39 cellular contexts compared by ENCODE assay signal in genomic region chr16:60438894-60439293, GRCh38.
"Had no signal": no experiment of that assay in that cellular context is flagged by ENCODE, and none has a peak within 500 bp of the region (broad histone marks: within the 10 kb centered on the region; RNA-seq: fewer than 3 reads in every experiment).

No MANE protein-coding gene starts in this region.

- H3K27ac Mint-ChIP-seq: activated naive CD4-positive, alpha-beta T cell treated with anti-CD3 and anti-CD28 coated beads for 36 hours; activated naive CD4-positive, alpha-beta T cell treated with anti-CD3 and anti-CD28 coated beads, Interleukin-2, amount 10 ng/mL, durations not matched to agents 7 days and 5 days; activated naive CD4-positive, alpha-beta T cell treated with anti-CD3 and anti-CD28 coated beads, Interleukin-2, amount 50 U/mL, for 24 hours; activated naive CD4-positive, alpha-beta T cell treated with anti-CD3 and anti-CD28 coated beads, Interleukin-2, amount 50 U/mL, for 72 hours; activated naive CD8-positive, alpha-beta T cell; activated naive CD8-positive, alpha-beta T cell treated with anti-CD3 and anti-CD28 coated beads for 36 hours; activated naive CD8-positive, alpha-beta T cell treated with anti-CD3 and anti-CD28 coated beads, Interleukin-2, amount 10 ng/mL, durations not matched to agents 7 days and 5 days; activated naive CD8-positive, alpha-beta T cell treated with anti-CD3 and anti-CD28 coated beads, Interleukin-2, amount 50 U/mL, for 24 hours; activated T-cell treated with anti-CD3 and anti-CD28 coated beads, Interleukin-2, amount 50 U/mL, for 24 hours; activated T-cell treated with anti-CD3 and anti-CD28 coated beads, Interleukin-2, amount 50 U/mL, for 72 hours; activated T-helper 1 cell treated with anti-CD3 and anti-CD28 coated beads, Interleukin-12 subunit alpha, Interleukin-12 subunit beta, Interleukin-2, Interleukin-4 antibody, amounts not matched to agents 30 ng/mL and 10 ng/mL and 1 ng/mL, durations not matched to agents 14 hours and 24 hours and 36 hours; activated T-helper 17 cell treated with anti-CD3 and anti-CD28 coated beads, Interleukin-2, amount 50 U/mL, for 72 hours; activated T-helper 2 cell treated with anti-CD3 and anti-CD28 coated beads, Interferon-gamma antibody, Interleukin-2, Interleukin-4, amounts not matched to agents 10 μg/mL and 5 μg/mL and 100 μg/mL, durations not matched to agents 14 hours and 24 hours and 36 hours; brain had no signal

- H3K9me3 Mint-ChIP-seq: activated naive CD4-positive, alpha-beta T cell treated with anti-CD3 and anti-CD28 coated beads for 36 hours; activated naive CD8-positive, alpha-beta T cell treated with anti-CD3 and anti-CD28 coated beads for 36 hours; activated T-helper 1 cell treated with anti-CD3 and anti-CD28 coated beads, Interleukin-12 subunit alpha, Interleukin-12 subunit beta, Interleukin-2, Interleukin-4 antibody, amounts not matched to agents 30 ng/mL and 10 ng/mL and 1 ng/mL, durations not matched to agents 14 hours and 24 hours and 36 hours; brain had no signal

- DNase-seq: activated effector memory CD4-positive, alpha-beta T cell treated with anti-CD3 and anti-CD28 coated beads, Interleukin-2, amount 50 U/mL, for 16 hours; activated effector memory CD4-positive, alpha-beta T cell treated with Interleukin-2 at 50 U/mL for 16 hours; activated gamma-delta T cell; activated gamma-delta T cell treated with Interleukin-2 at 50 U/mL for 16 hours; activated naive CD4-positive, alpha-beta T cell; activated naive CD4-positive, alpha-beta T cell treated with anti-CD3 and anti-CD28 coated beads for 36 hours; activated naive CD4-positive, alpha-beta T cell treated with anti-CD3 and anti-CD28 coated beads, Interleukin-2, amount 10 ng/mL, durations not matched to agents 7 days and 5 days; activated naive CD4-positive, alpha-beta T cell treated with anti-CD3 and anti-CD28 coated beads, Interleukin-2, amount 50 U/mL, for 16 hours; activated naive CD4-positive, alpha-beta T cell treated with Interleukin-2 at 50 U/mL for 16 hours; activated naive CD8-positive, alpha-beta T cell treated with anti-CD3 and anti-CD28 coated beads for 36 hours; activated naive CD8-positive, alpha-beta T cell treated with anti-CD3 and anti-CD28 coated beads, Interleukin-2, amount 10 ng/mL, durations not matched to agents 7 days and 5 days; activated naive CD8-positive, alpha-beta T cell treated with anti-CD3 and anti-CD28 coated beads, Interleukin-2, amount 50 U/mL, for 24 hours; activated T-cell treated with anti-CD3 and anti-CD28 coated beads, Interleukin-2, amount 50 U/mL, for 24 hours; activated T-cell treated with anti-CD3 and anti-CD28 coated beads, Interleukin-2, amount 50 U/mL, for 4 hours; activated T-cell treated with anti-CD3 and anti-CD28 coated beads, Interleukin-2, amount 50 U/mL, for 48 hours; activated T-cell treated with anti-CD3 and anti-CD28 coated beads, Interleukin-2, amount 50 U/mL, for 72 hours; adrenal gland; amniotic stem cell; amygdala; anterior cingulate cortex; aorta; body of pancreas; brain microvascular endothelial cell; caudate nucleus; central memory CD4-positive, alpha-beta T cell; cerebellar nuclear complex had no signal

- H3K4me3 Mint-ChIP-seq: activated naive CD4-positive, alpha-beta T cell treated with anti-CD3 and anti-CD28 coated beads for 36 hours; activated naive CD4-positive, alpha-beta T cell treated with anti-CD3 and anti-CD28 coated beads, Interleukin-2, amount 10 ng/mL, durations not matched to agents 7 days and 5 days; activated naive CD4-positive, alpha-beta T cell treated with anti-CD3 and anti-CD28 coated beads, Interleukin-2, amount 50 U/mL, for 24 hours; activated naive CD8-positive, alpha-beta T cell; activated naive CD8-positive, alpha-beta T cell treated with anti-CD3 and anti-CD28 coated beads for 36 hours; activated naive CD8-positive, alpha-beta T cell treated with anti-CD3 and anti-CD28 coated beads, Interleukin-2, amount 10 ng/mL, durations not matched to agents 7 days and 5 days; activated naive CD8-positive, alpha-beta T cell treated with anti-CD3 and anti-CD28 coated beads, Interleukin-2, amount 50 U/mL, for 24 hours; activated T-cell treated with anti-CD3 and anti-CD28 coated beads, Interleukin-2, amount 50 U/mL, for 24 hours; activated T-cell treated with anti-CD3 and anti-CD28 coated beads, Interleukin-2, amount 50 U/mL, for 4 hours; activated T-cell treated with anti-CD3 and anti-CD28 coated beads, Interleukin-2, amount 50 U/mL, for 72 hours; activated T-helper 1 cell treated with anti-CD3 and anti-CD28 coated beads, Interleukin-12 subunit alpha, Interleukin-12 subunit beta, Interleukin-2, Interleukin-4 antibody, amounts not matched to agents 30 ng/mL and 10 ng/mL and 1 ng/mL, durations not matched to agents 14 hours and 24 hours and 36 hours; activated T-helper 17 cell treated with anti-CD3 and anti-CD28 coated beads, Interleukin-2, amount 50 U/mL, for 72 hours; brain; central memory CD8-positive, alpha-beta T cell had no signal

- H3K27me3 Mint-ChIP-seq: activated naive CD4-positive, alpha-beta T cell treated with anti-CD3 and anti-CD28 coated beads, Interleukin-2, amount 10 ng/mL, durations not matched to agents 7 days and 5 days; activated naive CD4-positive, alpha-beta T cell treated with anti-CD3 and anti-CD28 coated beads, Interleukin-2, amount 50 U/mL, for 24 hours; activated naive CD8-positive, alpha-beta T cell; activated naive CD8-positive, alpha-beta T cell treated with anti-CD3 and anti-CD28 coated beads for 36 hours; activated naive CD8-positive, alpha-beta T cell treated with anti-CD3 and anti-CD28 coated beads, Interleukin-2, amount 10 ng/mL, durations not matched to agents 7 days and 5 days; activated naive CD8-positive, alpha-beta T cell treated with anti-CD3 and anti-CD28 coated beads, Interleukin-2, amount 50 U/mL, for 24 hours; activated T-cell treated with anti-CD3 and anti-CD28 coated beads, Interleukin-2, amount 50 U/mL, for 24 hours; activated T-helper 17 cell treated with anti-CD3 and anti-CD28 coated beads, Interleukin-2, amount 50 U/mL, for 72 hours; central memory CD8-positive, alpha-beta T cell had no signal

- H3K4me1 ChIP-seq: adrenal gland, ascending aorta, body of pancreas, breast epithelium had no signal

- H3K27ac ChIP-seq: adrenal gland, ascending aorta, body of pancreas, brain microvascular endothelial cell, breast epithelium, cardiac muscle cell had no signal

- H3K4me1 Mint-ChIP-seq: activated naive CD4-positive, alpha-beta T cell treated with anti-CD3 and anti-CD28 coated beads, Interleukin-2, amount 10 ng/mL, durations not matched to agents 7 days and 5 days; activated naive CD4-positive, alpha-beta T cell treated with anti-CD3 and anti-CD28 coated beads, Interleukin-2, amount 50 U/mL, for 24 hours; activated naive CD8-positive, alpha-beta T cell treated with anti-CD3 and anti-CD28 coated beads for 36 hours; activated naive CD8-positive, alpha-beta T cell treated with anti-CD3 and anti-CD28 coated beads, Interleukin-2, amount 10 ng/mL, durations not matched to agents 7 days and 5 days; activated naive CD8-positive, alpha-beta T cell treated with anti-CD3 and anti-CD28 coated beads, Interleukin-2, amount 50 U/mL, for 24 hours; activated T-helper 17 cell treated with anti-CD3 and anti-CD28 coated beads, Interleukin-2, amount 50 U/mL, for 72 hours; brain; central memory CD8-positive, alpha-beta T cell had no signal

- H3K9me3 ChIP-seq: adrenal gland, ascending aorta, body of pancreas, breast epithelium had no signal

- H3K4me3 ChIP-seq: adrenal gland, ascending aorta, body of pancreas, breast epithelium, cardiac muscle cell had no signal

- FAIRE-seq: astrocyte, bronchial epithelial cell had no signal

- H3K36me3 Mint-ChIP-seq: activated naive CD4-positive, alpha-beta T cell treated with anti-CD3 and anti-CD28 coated beads, Interleukin-2, amount 10 ng/mL, durations not matched to agents 7 days and 5 days; activated naive CD4-positive, alpha-beta T cell treated with anti-CD3 and anti-CD28 coated beads, Interleukin-2, amount 50 U/mL, for 24 hours; activated naive CD4-positive, alpha-beta T cell treated with anti-CD3 and anti-CD28 coated beads, Interleukin-2, amount 50 U/mL, for 72 hours; activated naive CD8-positive, alpha-beta T cell; activated naive CD8-positive, alpha-beta T cell treated with anti-CD3 and anti-CD28 coated beads for 36 hours; activated naive CD8-positive, alpha-beta T cell treated with anti-CD3 and anti-CD28 coated beads, Interleukin-2, amount 10 ng/mL, durations not matched to agents 7 days and 5 days; brain had no signal

- H3K36me3 ChIP-seq: adrenal gland, ascending aorta, brain microvascular endothelial cell, breast epithelium, cardiac muscle cell had no signal

- ATAC-seq: activated naive CD4-positive, alpha-beta T cell treated with anti-CD3 and anti-CD28 coated beads, Interleukin-2, amount 50 U/mL, for 72 hours; activated naive CD8-positive, alpha-beta T cell treated with anti-CD3 and anti-CD28 coated beads, Interleukin-2, amount 50 U/mL, for 24 hours; activated T-cell treated with anti-CD3 and anti-CD28 coated beads, Interleukin-2, amount 50 U/mL, for 4 hours; activated T-cell treated with anti-CD3 and anti-CD28 coated beads, Interleukin-2, amount 50 U/mL, for 72 hours; activated T-helper 17 cell treated with anti-CD3 and anti-CD28 coated beads, Interleukin-2, amount 50 U/mL, for 72 hours; body of pancreas had no signal
